In genomic region chr7:18302077-18302476, GRCh38 we compare ENCODE assay signal across 24 cellular contexts.
"Had no signal": no experiment of that assay in that cellular context is flagged by ENCODE, and none has a peak within 500 bp of the region (broad histone marks: within the 10 kb centered on the region; RNA-seq: fewer than 3 reads in every experiment).

No MANE protein-coding gene starts in this region.

- H3K36me3 Mint-ChIP-seq: naive thymus-derived CD8-positive, alpha-beta T cell; stimulated activated effector memory CD8-positive, alpha-beta T cell treated with anti-CD3 and anti-CD28 coated beads, Interleukin-12 subunit alpha, Interleukin-12 subunit beta, amount 100 ng/mL, for 72 hours; type B pancreatic cell had no signal

- H3K27me3 ChIP-seq: dorsolateral prefrontal cortex, gastrocnemius medialis, ovary, sigmoid colon, testis, tibial artery had no signal

- H3K9me3 ChIP-seq: gastrocnemius medialis, lower lobe of right lung, ovary, psoas muscle, sigmoid colon, testis, tibial artery had no signal

- H3K27me3 Mint-ChIP-seq: naive thymus-derived CD8-positive, alpha-beta T cell; type B pancreatic cell had no signal

- H3K36me3 ChIP-seq: gastrocnemius medialis, lower lobe of right lung, ovary, sigmoid colon, tibial artery had no signal

- ATAC-seq: gastrocnemius medialis; left ventricle myocardium superior; lower lobe of right lung; naive thymus-derived CD8-positive, alpha-beta T cell; psoas muscle; right cardiac atrium; stimulated activated effector memory CD8-positive, alpha-beta T cell treated with anti-CD3 and anti-CD28 coated beads, Interleukin-12 subunit alpha, Interleukin-12 subunit beta, amount 100 ng/mL, for 72 hours; stimulated activated naive CD8-positive, alpha-beta T cell treated with anti-CD3 and anti-CD28 coated beads, Interleukin-15, Interleukin-2, amounts not matched to agents 100 U/mL and 50 U/mL, for 24 hours had no signal

- H3K4me1 ChIP-seq: gastrocnemius medialis, lower lobe of right lung, psoas muscle, testis had no signal

- H3K4me1 Mint-ChIP-seq: nephron progenitor cell had no signal

- H3K4me3 ChIP-seq: dorsolateral prefrontal cortex, gastrocnemius medialis, lower lobe of right lung, ovary, psoas muscle, sigmoid colon, testis, tibial artery had no signal

- H3K27ac ChIP-seq: dorsolateral prefrontal cortex, gastrocnemius medialis, lower lobe of right lung, ovary, psoas muscle, sigmoid colon, testis, tibial artery had no signal

- H3K4me3 Mint-ChIP-seq: naive thymus-derived CD8-positive, alpha-beta T cell; nephron progenitor cell; stimulated activated effector memory CD8-positive, alpha-beta T cell treated with anti-CD3 and anti-CD28 coated beads, Interleukin-12 subunit alpha, Interleukin-12 subunit beta, amount 100 ng/mL, for 72 hours; type B pancreatic cell had no signal

- H3K9me3 Mint-ChIP-seq: naive thymus-derived CD8-positive, alpha-beta T cell; nephron progenitor cell; stimulated activated effector memory CD8-positive, alpha-beta T cell treated with anti-CD3 and anti-CD28 coated beads, Interleukin-12 subunit alpha, Interleukin-12 subunit beta, amount 100 ng/mL, for 72 hours; type B pancreatic cell had no signal

- DNase-seq: cortex of kidney; dorsolateral prefrontal cortex; effector CD4-positive, alpha-beta T cell; foreskin fibroblast; gastrocnemius medialis; head of caudate nucleus; left ventricle myocardium superior; lower lobe of right lung; naive thymus-derived CD8-positive, alpha-beta T cell; nephron progenitor cell; nucleus accumbens; ovary; posterior cingulate gyrus; psoas muscle; right cardiac atrium; sigmoid colon; stimulated activated CD4-positive, alpha-beta T cell treated with anti-CD3 and anti-CD28 coated beads, Interleukin-2, amount 100 ng/mL, for 24 hours; stimulated activated CD4-positive, alpha-beta T cell treated with anti-CD3 and anti-CD28 coated beads, Interleukin-4, amount 100 ng/mL, for 24 hours; stimulated activated naive CD8-positive, alpha-beta T cell treated with anti-CD3 and anti-CD28 coated beads, Interleukin-15, Interleukin-2, amounts not matched to agents 100 U/mL and 50 U/mL, for 24 hours; substantia nigra; testis; tibial artery had no signal

- H3K27ac Mint-ChIP-seq: naive thymus-derived CD8-positive, alpha-beta T cell; nephron progenitor cell; stimulated activated effector memory CD8-positive, alpha-beta T cell treated with anti-CD3 and anti-CD28 coated beads, Interleukin-12 subunit alpha, Interleukin-12 subunit beta, amount 100 ng/mL, for 72 hours; type B pancreatic cell had no signal
